Comparison of ENCODE assay signal across 8 cellular contexts in the genomic region with DNA sequence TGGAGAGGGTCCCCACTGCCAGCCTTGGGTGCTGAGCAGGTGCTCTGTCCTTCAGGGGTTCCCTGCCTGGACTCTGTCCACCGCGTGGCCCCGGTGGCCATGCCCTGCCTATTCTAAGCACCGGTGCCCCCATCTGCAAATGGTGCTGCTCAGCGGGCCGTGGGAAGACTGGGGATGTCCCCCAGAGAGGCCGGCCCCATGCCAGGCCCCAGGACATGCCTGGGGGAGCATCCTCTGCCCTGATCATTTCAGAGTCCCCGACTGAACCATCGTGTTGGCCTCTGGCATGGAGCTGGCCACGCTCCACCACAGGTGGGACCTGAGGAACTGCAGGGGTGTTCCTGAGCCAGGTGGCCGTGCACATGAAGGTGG.
A peak's percentile ranks its signal among the peaks of the same experiment; 100 is the strongest.
DNase-seq lines count a peak whose midpoint lies in the region; ATAC-seq and TF ChIP-seq lines count a peak whose summit lies in the region.

No MANE protein-coding gene starts in this region.

- CTCF ChIA-PET in PC-3 (lab: Charles Lee) = no interaction called here

- no peak overlapping the region for H2AFZ ChIP-seq in PC-3 (ENCODE audit: low read length)

- H3K4me3 Mint-ChIP-seq in naive B cell (peak overlapping the region; percentile 44 to 88 (median 78)), nephron progenitor cell (no peak overlapping the region)

- H3K4me3 ChIP-seq in PC-3 (ENCODE audit: low read length) = no peak overlapping the region

- H3K9me3 ChIP-seq in PC-3 (ENCODE audit: low read length) = no peaks in the 10 kb centered on the region

- intact Hi-C loops in PC-3 (cut with micrococcal nuclease) = no loop called here

- H3K9me3 Mint-ChIP-seq in naive B cell (peaks cover 0 to 5% (median 3%) of the 10 kb centered on the region in 7 donors), nephron progenitor cell (no peaks in the 10 kb centered on the region)

- no peaks in the 10 kb centered on the region for H3K27me3 ChIP-seq in PC-3 (ENCODE audit: low read length)

- no peaks in the 10 kb centered on the region for H3K9me2 ChIP-seq in PC-3 (replicated peaks; ENCODE audit: low read length)

- H3K27ac Mint-ChIP-seq in naive B cell (peak overlapping the region; percentile 95 to 99 (median 97)), nephron progenitor cell (no peak overlapping the region)

- no peaks in the 10 kb centered on the region for H3K27me3 Mint-ChIP-seq in naive B cell
- H3K27me3 Mint-ChIP-seq in nephron progenitor cell (ENCODE audit: low read depth, poor library complexity) = no peaks in the 10 kb centered on the region

- no peaks in the 10 kb centered on the region for H3K4me1 ChIP-seq in PC-3 (ENCODE audit: insufficient read depth, low read length)

- no peak overlapping the region for H3K9ac ChIP-seq in PC-3 (ENCODE audit: low read length)

- POLR2A ChIA-PET in PC-3 (lab: Charles Lee; ENCODE audit: unreplicated experiment) = no interaction called here

- DNase-seq in naive B cell (peak; percentile 70), PC-3 (no peak), nephron progenitor cell (no peak), DMS153 treated with DMSO at 0.1 percent for 48 hours (lab: John Stamatoyannopoulos, UW; ENCODE audit: unreplicated experiment) (no peak)
- DNase-seq in stimulated activated CD4-positive, alpha-beta T cell treated with anti-CD3 and anti-CD28 coated beads, Interleukin-4, amount 100 ng/mL, for 24 hours = no peak

- TF ChIP-seq CTCF in PC-3 (conservative IDR thresholded peaks at IDR 0.05; ENCODE audit: low read depth, low read length) (no peak), nephron progenitor cell (IDR thresholded peaks at IDR 0.05) (no peak)

- H3K79me2 ChIP-seq in PC-3 (ENCODE audit: low read length) = peaks cover 37% of the 10 kb centered on the region

- H3K36me3 Mint-ChIP-seq in naive B cell (no peaks in the 10 kb centered on the region), nephron progenitor cell (ENCODE audit: low read depth) (no peaks in the 10 kb centered on the region)

- H3K4me1 Mint-ChIP-seq in naive B cell (peaks cover 30 to 63% (median 58%) of the 10 kb centered on the region in 3 donors), nephron progenitor cell (peaks cover 29% of the 10 kb centered on the region)

- no TSS peak for BruUV-seq in PC-3 (replicated peaks; lab: Mats Ljungman, UMichigan)

- no peak overlapping the region for H3K4me2 ChIP-seq in PC-3 (ENCODE audit: low read length)

- H3F3A ChIP-seq in PC-3 (ENCODE audit: low read length, unreplicated experiment) = no peaks in the 10 kb centered on the region

- peak; percentile 29 for ATAC-seq in GM18502 (IDR thresholded peaks at IDR 0.05; ENCODE audit: poor library complexity, unreplicated experiment)
- ATAC-seq in GM21423 (IDR thresholded peaks at IDR 0.05; ENCODE audit: unreplicated experiment) = peak; percentile 20
- peak; percentile 28 for ATAC-seq in HG03460 (IDR thresholded peaks at IDR 0.05; ENCODE audit: unreplicated experiment)
- ATAC-seq in naive B cell (ENCODE audit: low read depth in 2 of 2) = peak; percentile 46
- no peak for ATAC-seq in PC-3

- no peaks in the 10 kb centered on the region for H3K36me3 ChIP-seq in PC-3 (ENCODE audit: low read depth, low read length)

- no peaks in the 10 kb centered on the region for H4K20me1 ChIP-seq in PC-3 (ENCODE audit: low read length)

- H3K27ac ChIP-seq in PC-3 (ENCODE audit: low read length) = no peak overlapping the region
